Comparison of ENCODE assay signal across 24 cellular contexts in genomic region chr6:131789219-131789618, GRCh38. TPM values are rescaled to one million over a fixed set of nuclear protein-coding genes. Genes with fewer than 3 reads are reported as not detected.
DNase-seq lines count a peak whose midpoint lies in the region; ATAC-seq and TF ChIP-seq lines count a peak whose summit lies in the region.
"Had no signal": no experiment of that assay in that cellular context is flagged by ENCODE, and none has a peak within 500 bp of the region (broad histone marks: within the 10 kb centered on the region; RNA-seq: fewer than 3 reads in every experiment).

No MANE protein-coding gene starts in this region.

- H3K27ac Mint-ChIP-seq in T-helper 2 cell treated with Interferon-gamma antibody and Interleukin-4, amounts not matched to agents 5 μg/mL and 100 μg/mL, for 36 hours = peak overlapping the region; percentile 1
- H3K27ac Mint-ChIP-seq: activated T-helper 1 cell treated with anti-CD3 and anti-CD28 coated beads, Interleukin-12 subunit alpha, Interleukin-12 subunit beta, Interleukin-2, Interleukin-4 antibody, amounts not matched to agents 30 ng/mL and 10 ng/mL and 1 ng/mL, durations not matched to agents 14 hours and 24 hours and 36 hours; B cell had no signal

- ATAC-seq in HG03045 (IDR thresholded peaks at IDR 0.05; ENCODE audit: unreplicated experiment) = no peak
- ATAC-seq in HG03432 (IDR thresholded peaks at IDR 0.05; ENCODE audit: unreplicated experiment) = no peak
- ATAC-seq: lower lobe of right lung had no signal

- peak overlapping the region; percentile 3 for H3K4me3 Mint-ChIP-seq in T-helper 2 cell treated with Interferon-gamma antibody and Interleukin-4, amounts not matched to agents 5 μg/mL and 100 μg/mL, for 36 hours
- H3K4me3 Mint-ChIP-seq: activated T-helper 1 cell treated with anti-CD3 and anti-CD28 coated beads, Interleukin-12 subunit alpha, Interleukin-12 subunit beta, Interleukin-2, Interleukin-4 antibody, amounts not matched to agents 30 ng/mL and 10 ng/mL and 1 ng/mL, durations not matched to agents 14 hours and 24 hours and 36 hours; B cell; central memory CD8-positive, alpha-beta T cell had no signal

- no peaks in the 10 kb centered on the region for H3K36me3 ChIP-seq in mesenchymal stem cell (ENCODE audit: control insufficient read depth in 1 of 2, insufficient read depth in 2 of 2, low read depth in 1 of 2, low read length in 2 of 2)
- no peaks in the 10 kb centered on the region for H3K36me3 ChIP-seq in stomach
- H3K36me3 ChIP-seq: esophagus squamous epithelium, lower lobe of right lung, spleen, thoracic aorta had no signal

- no peaks in the 10 kb centered on the region for H3K36me3 Mint-ChIP-seq in T-helper 2 cell treated with Interferon-gamma antibody and Interleukin-4, amounts not matched to agents 5 μg/mL and 100 μg/mL, for 36 hours (ENCODE audit: low read depth)

- no peak overlapping the region for H2BK5ac ChIP-seq in mesenchymal stem cell (ENCODE audit: low read depth, low read length, poor library complexity, severe bottlenecking)

- H2AK5ac ChIP-seq in mesenchymal stem cell (ENCODE audit: low read length, severe bottlenecking) = no peak overlapping the region

- intact Hi-C loops in stomach (cut with DNase I; ENCODE audit: low total_unique reads) = no loop called here

- no peak overlapping the region for H3K23ac ChIP-seq in mesenchymal stem cell (ENCODE audit: low read length in 2 of 2)

- H2BK12ac ChIP-seq in mesenchymal stem cell (ENCODE audit: low read length in 2 of 2) = no peak overlapping the region

- H3K4me3 ChIP-seq in mesenchymal stem cell (ENCODE audit: insufficient read depth in 1 of 2, low read depth in 1 of 2, low read length in 2 of 2) = no peak overlapping the region
- H3K4me3 ChIP-seq in stomach = no peak overlapping the region
- H3K4me3 ChIP-seq: esophagus squamous epithelium, lower lobe of right lung, spleen, thoracic aorta had no signal

- H3K14ac ChIP-seq in mesenchymal stem cell (ENCODE audit: low read length in 2 of 2) = no peak overlapping the region

- H3K4me2 ChIP-seq in mesenchymal stem cell (ENCODE audit: low read length, poor library complexity, severe bottlenecking) = no peak overlapping the region

- H3K27ac ChIP-seq in mesenchymal stem cell (ENCODE audit: low read length, poor library complexity, severe bottlenecking) = no peak overlapping the region
- no peak overlapping the region for H3K27ac ChIP-seq in stomach
- H3K27ac ChIP-seq: esophagus squamous epithelium, lower lobe of right lung, spleen, thoracic aorta had no signal

- no peak for TF ChIP-seq CTCF in stomach (IDR thresholded peaks at IDR 0.05)

- DNase-seq in EH (ENCODE audit: low read depth) = peak; percentile 36
- peak; percentile 90 for DNase-seq in HT1080 (ENCODE audit: low read depth)
- DNase-seq in T-helper 2 cell treated with Interferon-gamma antibody and Interleukin-4, amounts not matched to agents 5 μg/mL and 100 μg/mL, for 36 hours (ENCODE audit: low spot score) = no peak
- no peak for DNase-seq in mesenchymal stem cell
- DNase-seq in stomach = no peak
- DNase-seq: Caco-2; effector CD4-positive, alpha-beta T cell; esophagus squamous epithelium; H7; head of caudate nucleus; KG1; lower lobe of right lung; NCI-H1417; NCI-H2171; NCI-H69; spleen; stimulated activated CD8-positive, alpha-beta memory T cell treated with anti-CD3 and anti-CD28 coated beads, Interleukin-4, amount 100 ng/mL, for 48 hours had no signal

- H3K9me3 ChIP-seq in mesenchymal stem cell (ENCODE audit: control insufficient read depth, low read length) (no peaks in the 10 kb centered on the region), stomach (no peaks in the 10 kb centered on the region)
- H3K9me3 ChIP-seq: Caco-2, esophagus squamous epithelium, lower lobe of right lung, spleen, thoracic aorta had no signal

- no peaks in the 10 kb centered on the region for H3K4me1 ChIP-seq in mesenchymal stem cell (ENCODE audit: control insufficient read depth, insufficient read depth, low read depth, low read length)
- peaks cover 0 to 9% (median 3%) of the 10 kb centered on the region in 4 donors for H3K4me1 ChIP-seq in stomach
- H3K4me1 ChIP-seq: Caco-2, spleen had no signal

- H3K4ac ChIP-seq in mesenchymal stem cell (ENCODE audit: low read depth in 1 of 2, low read length in 2 of 2) = no peak overlapping the region

- peak overlapping the region; percentile 28 for H3K9ac ChIP-seq in mesenchymal stem cell (ENCODE audit: low read length)

- peaks cover 30% of the 10 kb centered on the region for H3K4me1 Mint-ChIP-seq in T-helper 2 cell treated with Interferon-gamma antibody and Interleukin-4, amounts not matched to agents 5 μg/mL and 100 μg/mL, for 36 hours (ENCODE audit: low read depth)
- H3K4me1 Mint-ChIP-seq: B cell; central memory CD8-positive, alpha-beta T cell had no signal

- H3K9me3 Mint-ChIP-seq in T-helper 2 cell treated with Interferon-gamma antibody and Interleukin-4, amounts not matched to agents 5 μg/mL and 100 μg/mL, for 36 hours = peaks cover 5% of the 10 kb centered on the region
- H3K9me3 Mint-ChIP-seq: activated T-helper 1 cell treated with anti-CD3 and anti-CD28 coated beads, Interleukin-12 subunit alpha, Interleukin-12 subunit beta, Interleukin-2, Interleukin-4 antibody, amounts not matched to agents 30 ng/mL and 10 ng/mL and 1 ng/mL, durations not matched to agents 14 hours and 24 hours and 36 hours; central memory CD8-positive, alpha-beta T cell had no signal

- H4K8ac ChIP-seq in mesenchymal stem cell (ENCODE audit: low read length) = no peak overlapping the region

- TF ChIP-seq EP300 in stomach (IDR thresholded peaks at IDR 0.05) = no peak

- H2AFZ ChIP-seq in mesenchymal stem cell (ENCODE audit: low read depth, low read length) = no peak overlapping the region

- no peak overlapping the region for H3K18ac ChIP-seq in mesenchymal stem cell (ENCODE audit: low read depth in 1 of 2, low read length in 2 of 2)

- H4K91ac ChIP-seq in mesenchymal stem cell (ENCODE audit: low read length) = no peak overlapping the region

- 0% methylated on average over 1 of the region's 1 CpG for WGBS in mesenchymal stem cell
- 24 to 44% (median 28%) methylated on average over 1 of the region's 1 CpG for WGBS in stomach, 5 donors

- H3K27me3 Mint-ChIP-seq in T-helper 2 cell treated with Interferon-gamma antibody and Interleukin-4, amounts not matched to agents 5 μg/mL and 100 μg/mL, for 36 hours (ENCODE audit: low read depth) = peaks cover 7% of the 10 kb centered on the region

- no peaks in the 10 kb centered on the region for H3K79me1 ChIP-seq in mesenchymal stem cell (replicated peaks; ENCODE audit: low read length, poor library complexity, severe bottlenecking)

- TF ChIP-seq POLR2A in stomach (IDR thresholded peaks at IDR 0.05) = no peak

- no peak overlapping the region for H2BK15ac ChIP-seq in mesenchymal stem cell (ENCODE audit: low read depth, poor library complexity, severe bottlenecking)

- H3K27me3 ChIP-seq in mesenchymal stem cell (ENCODE audit: control insufficient read depth in 1 of 2, insufficient read depth in 1 of 2, low read length in 2 of 2) (no peaks in the 10 kb centered on the region), stomach (no peaks in the 10 kb centered on the region)
- H3K27me3 ChIP-seq: spleen had no signal

- H2BK120ac ChIP-seq in mesenchymal stem cell (ENCODE audit: low read depth, low read length) = no peak overlapping the region

RNA-seq across cellular contexts. Expression of gene ENPP1, which starts 18.6 kb away (rescaled TPM):
- total RNA-seq in HT1080 (2014; rRNA removed; shearing (Covaris generic)) = 17.9 and 24.7 TPM in 2 replicates
- 10.2 and 11.8 TPM in 2 replicates for polyA plus RNA-seq in HT1080 (2015; cell fraction: cytosol; rRNA removed)
- polyA plus RNA-seq in HT1080 (2015; cell fraction: nucleus; rRNA removed) = 28.8 and 34.9 TPM in 2 replicates
- polyA plus RNA-seq in mesenchymal stem cell (2013, experiment 1 of 2) = 2.5 TPM
- 2.6 TPM for polyA plus RNA-seq in mesenchymal stem cell (2013, experiment 2 of 2)
- 10 to 100 TPM in 4 of 5 donors, 1 to 10 TPM in 1; 2.9 to 42.0 (median 14.1) TPM for total RNA-seq in stomach
- polyA plus RNA-seq in stomach = 1 to 10 TPM in 1 of 3 donors, under 1 TPM in 2; 0.31 to 2.8 (median 0.87) TPM
- total RNA-seq: G401 had no signal

Comparison
In these comparisons a context has a peak if more than half of its experiments do, and no peak if none do; other contexts are left out.
1. DNase-seq: peak in EH (single experiment) and HT1080 (single experiment); none in T-helper 2 cell treated with Interferon-gamma antibody and Interleukin-4, amounts not matched to agents 5 μg/mL and 100 μg/mL, for 36 hours (single experiment), mesenchymal stem cell (single experiment) and stomach (single experiment).